8 cellular contexts compared by ENCODE assay signal in genomic region chr19:3625996-3626472, GRCh38. TPM values are rescaled to one million over a fixed set of nuclear protein-coding genes. Genes with fewer than 3 reads are reported as not detected.
A peak's percentile ranks its signal among the peaks of the same experiment; 100 is the strongest.
DNase-seq lines count a peak whose midpoint lies in the region; ATAC-seq and TF ChIP-seq lines count a peak whose summit lies in the region.

No MANE protein-coding gene starts in this region.

- no peaks in the 10 kb centered on the region for H3K9me3 ChIP-seq in Caco-2
- H3K9me3 ChIP-seq in iPS-18c (ENCODE audit: control insufficient read depth, insufficient read depth, low read length): peaks cover 2% of the 10 kb centered on the region

- H3K4me3 ChIP-seq in Caco-2 (ENCODE audit: low read depth, low read length): peak overlapping the region; percentile 98
- H3K4me3 ChIP-seq in iPS-18c (ENCODE audit: insufficient read depth, low read depth, low read length): peak overlapping the region; percentile 94

- no peaks in the 10 kb centered on the region for H3K4me1 ChIP-seq in Caco-2

- peaks cover 7% of the 10 kb centered on the region for H3K4me1 Mint-ChIP-seq in Caco-2 (ENCODE audit: low read depth, unreplicated experiment)
- H3K4me1 Mint-ChIP-seq in activated T-helper 2 cell treated with anti-CD3 and anti-CD28 coated beads, Interferon-gamma antibody, Interleukin-2, Interleukin-4, amounts not matched to agents 10 μg/mL and 5 μg/mL and 100 μg/mL, durations not matched to agents 14 hours and 24 hours and 36 hours (ENCODE audit: low read depth): peaks cover 20% of the 10 kb centered on the region

- no peak for TF ChIP-seq CTCF in Caco-2 (IDR thresholded peaks at IDR 0.05; ENCODE audit: insufficient read depth in 1 of 2, low read depth in 1 of 2, low read length in 1 of 2, severe bottlenecking in 1 of 2, unreplicated experiment in 1 of 2)

- no peaks in the 10 kb centered on the region for H3K27me3 Mint-ChIP-seq in Caco-2 (ENCODE audit: insufficient read depth, unreplicated experiment)
- H3K27me3 Mint-ChIP-seq in activated T-helper 2 cell treated with anti-CD3 and anti-CD28 coated beads, Interferon-gamma antibody, Interleukin-2, Interleukin-4, amounts not matched to agents 10 μg/mL and 5 μg/mL and 100 μg/mL, durations not matched to agents 14 hours and 24 hours and 36 hours (ENCODE audit: low read depth): no peaks in the 10 kb centered on the region

- intact Hi-C loops in Caco-2 (cut with micrococcal nuclease; ENCODE audit: unreplicated experiment): loop anchor here (10.0 kb wide), 1 partner anchor 71 kb away; the partner anchor contains the start of gene MFSD12
- intact Hi-C loops in activated T-helper 2 cell treated with anti-CD3 and anti-CD28 coated beads, Interferon-gamma antibody, Interleukin-2, Interleukin-4, amounts not matched to agents 10 μg/mL and 5 μg/mL and 100 μg/mL, durations not matched to agents 14 hours and 24 hours and 36 hours (cut with micrococcal nuclease): loop anchor here (5.0 kb wide), 1 partner anchor 69 kb away; the partner anchor contains the start of gene MFSD12

- POLR2A ChIA-PET in Caco-2 (lab: Charles Lee): no interaction called here

- CTCF ChIA-PET in Caco-2 (lab: Charles Lee): no interaction called here

- peak overlapping the region; percentile 92 for H3K4me3 Mint-ChIP-seq in Caco-2 (ENCODE audit: unreplicated experiment)
- H3K4me3 Mint-ChIP-seq in activated T-helper 2 cell treated with anti-CD3 and anti-CD28 coated beads, Interferon-gamma antibody, Interleukin-2, Interleukin-4, amounts not matched to agents 10 μg/mL and 5 μg/mL and 100 μg/mL, durations not matched to agents 14 hours and 24 hours and 36 hours (ENCODE audit: low read depth): peak overlapping the region; percentile 96

- H3K36me3 ChIP-seq in Caco-2 (ENCODE audit: control insufficient read depth, insufficient read depth, low read length): no peaks in the 10 kb centered on the region; the same call in 1 of the 2 replicates

- peak overlapping the region; percentile 98 for H3K27ac Mint-ChIP-seq in Caco-2 (ENCODE audit: unreplicated experiment)
- peak overlapping the region; percentile 97 for H3K27ac Mint-ChIP-seq in activated T-helper 2 cell treated with anti-CD3 and anti-CD28 coated beads, Interferon-gamma antibody, Interleukin-2, Interleukin-4, amounts not matched to agents 10 μg/mL and 5 μg/mL and 100 μg/mL, durations not matched to agents 14 hours and 24 hours and 36 hours

- H3K27ac ChIP-seq in substantia nigra (ENCODE audit: low read depth, low read length, poor library complexity, severe bottlenecking): peak overlapping the region; percentile 98

- no peaks in the 10 kb centered on the region for H3K27me3 ChIP-seq in Caco-2 (replicated peaks; ENCODE audit: control insufficient read depth, insufficient read depth, low read length)

- ATAC-seq in HG02981 (IDR thresholded peaks at IDR 0.05; ENCODE audit: unreplicated experiment): peak; percentile 4
- no peak for ATAC-seq in HG03354 (IDR thresholded peaks at IDR 0.05; ENCODE audit: poor library complexity, severe bottlenecking, unreplicated experiment)

- DNase-seq in Caco-2 (no peak), substantia nigra (lab: John Stamatoyannopoulos, UW) (no peak), hippocampal formation (lab: John Stamatoyannopoulos, UW) (no peak), GM19240 (ENCODE audit: insufficient read length, low spot score) (no peak)
- DNase-seq in activated T-helper 2 cell treated with anti-CD3 and anti-CD28 coated beads, Interferon-gamma antibody, Interleukin-2, Interleukin-4, amounts not matched to agents 10 μg/mL and 5 μg/mL and 100 μg/mL, durations not matched to agents 14 hours and 24 hours and 36 hours (ENCODE audit: low spot score): no peak

- H3K36me3 Mint-ChIP-seq in Caco-2 (ENCODE audit: insufficient read depth, unreplicated experiment): peaks cover 35% of the 10 kb centered on the region
- peaks cover 10% of the 10 kb centered on the region for H3K36me3 Mint-ChIP-seq in activated T-helper 2 cell treated with anti-CD3 and anti-CD28 coated beads, Interferon-gamma antibody, Interleukin-2, Interleukin-4, amounts not matched to agents 10 μg/mL and 5 μg/mL and 100 μg/mL, durations not matched to agents 14 hours and 24 hours and 36 hours (ENCODE audit: low read depth)

- TSS peak; percentile 23 for BruUV-seq in Caco-2 (replicated peaks; lab: Mats Ljungman, UMichigan)

- no peaks in the 10 kb centered on the region for H3K9me3 Mint-ChIP-seq in Caco-2 (ENCODE audit: unreplicated experiment)
- H3K9me3 Mint-ChIP-seq in activated T-helper 2 cell treated with anti-CD3 and anti-CD28 coated beads, Interferon-gamma antibody, Interleukin-2, Interleukin-4, amounts not matched to agents 10 μg/mL and 5 μg/mL and 100 μg/mL, durations not matched to agents 14 hours and 24 hours and 36 hours: no peaks in the 10 kb centered on the region

RNA-seq across cellular contexts. Expression of gene CACTIN, which starts 0.6 kb away (rescaled TPM):
- total RNA-seq in Caco-2 (2022): 32.2 and 33.9 TPM in 2 replicates
- total RNA-seq in activated T-helper 2 cell treated with anti-CD3 and anti-CD28 coated beads, Interferon-gamma antibody, Interleukin-2, Interleukin-4, amounts not matched to agents 10 μg/mL and 5 μg/mL and 100 μg/mL, durations not matched to agents 14 hours and 24 hours and 36 hours: 32.8 and 36.2 TPM in 2 replicates

RNA-seq across cellular contexts. Expression of gene TBXA2R, which starts 19.4 kb away (rescaled TPM):
- total RNA-seq in Caco-2 (2022): 0.11 TPM in 1 of 2 replicates, not detected in the other
- 0.09 and 0.14 TPM in 2 replicates for total RNA-seq in activated T-helper 2 cell treated with anti-CD3 and anti-CD28 coated beads, Interferon-gamma antibody, Interleukin-2, Interleukin-4, amounts not matched to agents 10 μg/mL and 5 μg/mL and 100 μg/mL, durations not matched to agents 14 hours and 24 hours and 36 hours

RNA-seq across cellular contexts. Expression of gene GIPC3, which starts 40.8 kb away (rescaled TPM):
- total RNA-seq in Caco-2 (2022): not detected in 2 replicates
- 0.16 and 0.32 TPM in 2 replicates for total RNA-seq in activated T-helper 2 cell treated with anti-CD3 and anti-CD28 coated beads, Interferon-gamma antibody, Interleukin-2, Interleukin-4, amounts not matched to agents 10 μg/mL and 5 μg/mL and 100 μg/mL, durations not matched to agents 14 hours and 24 hours and 36 hours

RNA-seq across cellular contexts. Expression of gene HMG20B, which starts 53.3 kb away (rescaled TPM):
- total RNA-seq in Caco-2 (2022): 33.9 and 34.5 TPM in 2 replicates
- total RNA-seq in activated T-helper 2 cell treated with anti-CD3 and anti-CD28 coated beads, Interferon-gamma antibody, Interleukin-2, Interleukin-4, amounts not matched to agents 10 μg/mL and 5 μg/mL and 100 μg/mL, durations not matched to agents 14 hours and 24 hours and 36 hours: 55.3 and 66.3 TPM in 2 replicates
